1 cellular context compared by ENCODE assay signal in genomic region chr12:11660624-11661023, GRCh38.
TF ChIP-seq lines count a peak whose summit lies in the region.

No MANE protein-coding gene starts in this region.

TF ChIP-seq in HepG2, 621 proteins besides CTCF, POLR2A, EP300 and RAD21 (continued from another document):
- no peak for TF ChIP-seq FUBP1 (CRISPR knock-in tag; IDR thresholded peaks at IDR 0.05; ENCODE audit: borderline replicate concordance)
- TF ChIP-seq PHF8 (CRISPR knock-in tag; IDR thresholded peaks at IDR 0.05) = no peak
- TF ChIP-seq ZBTB44 (CRISPR knock-in tag; IDR thresholded peaks at IDR 0.05) = no peak
- no peak for TF ChIP-seq ZMAT3 (CRISPR knock-in tag; conservative IDR thresholded peaks at IDR 0.05)
- no peak for TF ChIP-seq RBM39 (IDR thresholded peaks at IDR 0.05; ENCODE audit: low read depth, low read length, poor library complexity, severe bottlenecking)
